Comparison of ENCODE assay signal across 28 cellular contexts in the genomic region with DNA sequence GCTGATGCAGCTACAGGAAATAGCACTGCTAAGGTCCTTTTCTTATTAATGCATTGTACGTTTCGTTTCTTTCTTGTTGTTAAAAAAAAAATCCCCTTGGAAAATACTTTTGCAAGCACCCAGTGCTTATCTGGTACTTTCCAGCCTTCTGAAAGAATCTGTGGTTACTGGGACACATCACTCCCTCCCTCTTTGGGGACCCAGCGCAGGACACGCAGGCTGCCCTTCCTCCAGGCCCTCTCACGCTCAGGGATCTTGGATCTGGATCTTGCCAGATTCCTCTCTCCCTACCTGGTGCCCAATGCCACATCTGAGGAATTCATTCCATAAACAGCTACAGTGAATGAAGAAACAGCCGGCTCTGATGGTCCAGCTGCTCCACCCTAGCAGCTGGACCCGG. TPM values are rescaled to one million over a fixed set of nuclear protein-coding genes. Genes with fewer than 3 reads are reported as not detected.
"Had no signal": no experiment of that assay in that cellular context is flagged by ENCODE, and none has a peak within 500 bp of the region (broad histone marks: within the 10 kb centered on the region; RNA-seq: fewer than 3 reads in every experiment).

No MANE protein-coding gene starts in this region.

- H3K27ac Mint-ChIP-seq: activated naive CD8-positive, alpha-beta T cell; activated T-cell treated with anti-CD3 and anti-CD28 coated beads, Interleukin-2, amount 50 U/mL, for 24 hours; activated T-helper 2 cell treated with anti-CD3 and anti-CD28 coated beads, Interferon-gamma antibody, Interleukin-2, Interleukin-4, amounts not matched to agents 10 μg/mL and 5 μg/mL and 100 μg/mL, durations not matched to agents 14 hours and 24 hours and 36 hours; natural killer cell; stimulated activated effector memory CD8-positive, alpha-beta T cell treated with anti-CD3 and anti-CD28 coated beads, Interleukin-12 subunit alpha, Interleukin-12 subunit beta, amount 100 ng/mL, for 72 hours; T-helper 2 cell treated with Interferon-gamma antibody and Interleukin-4, amounts not matched to agents 5 μg/mL and 100 μg/mL, for 36 hours had no signal

- FAIRE-seq: colon, frontal cortex, small intestine, TTC549 had no signal

- H3K9me3 Mint-ChIP-seq: activated T-helper 2 cell treated with anti-CD3 and anti-CD28 coated beads, Interferon-gamma antibody, Interleukin-2, Interleukin-4, amounts not matched to agents 10 μg/mL and 5 μg/mL and 100 μg/mL, durations not matched to agents 14 hours and 24 hours and 36 hours; central memory CD8-positive, alpha-beta T cell; natural killer cell; stimulated activated effector memory CD8-positive, alpha-beta T cell treated with anti-CD3 and anti-CD28 coated beads, Interleukin-12 subunit alpha, Interleukin-12 subunit beta, amount 100 ng/mL, for 72 hours; T-helper 2 cell treated with Interferon-gamma antibody and Interleukin-4, amounts not matched to agents 5 μg/mL and 100 μg/mL, for 36 hours had no signal

- H3K36me3 ChIP-seq: adrenal gland, ascending aorta, esophagus muscularis mucosa, right lobe of liver, stomach, suprapubic skin, tibial nerve had no signal

- H3K9me3 ChIP-seq: adrenal gland, ascending aorta, right lobe of liver, suprapubic skin had no signal

- H3K4me1 ChIP-seq: adrenal gland, ascending aorta, esophagus muscularis mucosa, right lobe of liver, stomach, suprapubic skin, tibial nerve had no signal

- H3K4me3 ChIP-seq: adrenal gland, ascending aorta, esophagus muscularis mucosa, right lobe of liver, stomach, suprapubic skin, tibial nerve had no signal

- DNase-seq: activated CD8-positive, alpha-beta memory T cell treated with anti-CD3 and anti-CD28 coated beads for 24 hours; activated CD8-positive, alpha-beta memory T cell treated with anti-CD3 and anti-CD28 coated beads, Interleukin-2, amount 50 U/mL, for 4 hours; activated naive CD4-positive, alpha-beta T cell; activated T-cell treated with anti-CD3 and anti-CD28 coated beads, Interleukin-2, amount 50 U/mL, for 24 hours; adrenal gland; effector memory CD4-positive, alpha-beta T cell; hippocampal formation; left ventricle myocardium superior; mammary epithelial cell; midbrain; natural killer cell; right lobe of liver; small intestine; stimulated activated CD4-positive, alpha-beta T cell treated with anti-CD3 and anti-CD28 coated beads, Interleukin-2, amount 100 ng/mL, for 24 hours; stomach; WERI-Rb-1 had no signal

- ATAC-seq: left ventricle myocardium superior, natural killer cell, right lobe of liver had no signal

- H3K27me3 ChIP-seq: adrenal gland, ascending aorta, right lobe of liver had no signal

- H3K36me3 Mint-ChIP-seq: activated naive CD8-positive, alpha-beta T cell; natural killer cell; stimulated activated effector memory CD8-positive, alpha-beta T cell treated with anti-CD3 and anti-CD28 coated beads, Interleukin-12 subunit alpha, Interleukin-12 subunit beta, amount 100 ng/mL, for 72 hours had no signal

- H3K4me3 Mint-ChIP-seq: activated naive CD8-positive, alpha-beta T cell; activated T-cell treated with anti-CD3 and anti-CD28 coated beads, Interleukin-2, amount 50 U/mL, for 24 hours; central memory CD8-positive, alpha-beta T cell; natural killer cell; stimulated activated effector memory CD8-positive, alpha-beta T cell treated with anti-CD3 and anti-CD28 coated beads, Interleukin-12 subunit alpha, Interleukin-12 subunit beta, amount 100 ng/mL, for 72 hours; T-helper 2 cell treated with Interferon-gamma antibody and Interleukin-4, amounts not matched to agents 5 μg/mL and 100 μg/mL, for 36 hours had no signal

- H3K27ac ChIP-seq: adrenal gland, ascending aorta, esophagus muscularis mucosa, right lobe of liver, stomach, suprapubic skin, tibial nerve, WERI-Rb-1 had no signal

- H3K4me1 Mint-ChIP-seq: central memory CD8-positive, alpha-beta T cell; natural killer cell had no signal

RNA-seq across cellular contexts. Expression of gene PHF21B, which starts 55.7 kb away (rescaled TPM):
- total RNA-seq: ascending aorta, natural killer cell, right lobe of liver, suprapubic skin had no signal
- polyA plus RNA-seq: mammary epithelial cell had no signal
